In the genomic region with DNA sequence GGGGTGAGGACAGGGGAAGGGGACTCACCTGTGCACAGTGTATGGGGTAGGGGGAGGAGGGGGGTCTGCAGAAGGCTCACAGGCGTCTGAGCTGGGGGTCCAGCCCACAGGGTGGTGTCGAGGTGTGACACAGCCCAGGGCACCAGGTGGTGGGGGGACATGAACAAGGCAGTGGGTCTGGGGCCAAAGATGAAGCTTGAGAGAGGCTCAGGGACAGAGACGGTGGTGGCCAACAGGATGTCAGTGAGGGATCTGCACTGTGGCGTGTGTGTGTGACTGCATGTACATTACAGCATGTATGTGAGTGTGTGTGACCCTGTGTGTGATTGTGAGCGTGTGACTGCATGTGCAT, we compare ENCODE assay signal across 8 cellular contexts. TPM values are rescaled to one million over a fixed set of nuclear protein-coding genes. Genes with fewer than 3 reads are reported as not detected.
DNase-seq lines count a peak whose midpoint lies in the region; ATAC-seq and TF ChIP-seq lines count a peak whose summit lies in the region.

No MANE protein-coding gene starts in this region.

- peaks cover 0 to 23% of the 10 kb centered on the region in 2 donors for H3K36me3 Mint-ChIP-seq in naive B cell

- H3K9me3 ChIP-seq in right atrium auricular region = peaks cover 3 to 10% of the 10 kb centered on the region in 2 donors

- no peak for TF ChIP-seq CTCF in right atrium auricular region (IDR thresholded peaks at IDR 0.05)

- peaks cover 7% of the 10 kb centered on the region for H3K36me3 ChIP-seq in right atrium auricular region

- H3K27me3 ChIP-seq in right atrium auricular region = no peaks in the 10 kb centered on the region

- H3K27ac ChIP-seq in right atrium auricular region = peak overlapping the region; percentile 73 to 91
- peak overlapping the region; percentile 86 for H3K27ac ChIP-seq in cingulate gyrus (ENCODE audit: low read depth, low read length)

- peaks cover 30 to 53% (median 45%) of the 10 kb centered on the region in 3 donors for H3K27me3 Mint-ChIP-seq in naive B cell

- H3K4me3 Mint-ChIP-seq in naive B cell = peak overlapping the region in 6 of 8 donors; percentile 4 to 86 (median 66)

- ATAC-seq in naive B cell (ENCODE audit: low read depth in 2 of 2) = no peak
- ATAC-seq in HG02678 (IDR thresholded peaks at IDR 0.05; ENCODE audit: unreplicated experiment) = no peak
- ATAC-seq in HG03108 (IDR thresholded peaks at IDR 0.05; ENCODE audit: unreplicated experiment) = no peak

- peaks cover 10 to 26% (median 19%) of the 10 kb centered on the region in 3 donors for H3K4me1 Mint-ChIP-seq in naive B cell

- intact Hi-C loops in cardiac septum (cut with DNase I) = no loop called here

- peak overlapping the region in 2 of 6 donors; percentile 70 to 85 for H3K27ac Mint-ChIP-seq in naive B cell

- H3K9me3 Mint-ChIP-seq in naive B cell = peaks cover 0 to 4% (median 0%) of the 10 kb centered on the region in 7 donors

- H3K4me1 ChIP-seq in right atrium auricular region = peaks cover 0 to 38% of the 10 kb centered on the region in 2 donors

- DNase-seq in right atrium auricular region (ENCODE audit: low spot score) = no peak
- no peak for DNase-seq in cardiac septum (ENCODE audit: low spot score)
- DNase-seq in naive B cell = no peak
- no peak for DNase-seq in superior temporal gyrus (ENCODE audit: extremely low spot score)
- no peak for DNase-seq in stimulated activated naive CD4-positive, alpha-beta T cell treated with Interleukin-2 at 50 U/mL for 16 hours (lab: John Stamatoyannopoulos, UW)

- peak overlapping the region; percentile 58 to 60 for H3K4me3 ChIP-seq in right atrium auricular region

RNA-seq across cellular contexts. Expression of a gene that starts 1.7 kb away (rescaled TPM):
- total RNA-seq in right atrium auricular region (10 to 100 TPM; 13.1 to 14.9 TPM), cardiac septum (15.0 TPM)
- under 1 TPM in 1 of 6 donors, not detected in 5; 0.31 TPM for polyA plus RNA-seq in naive B cell (ENCODE audit: low read depth in 6 of 6)

RNA-seq across cellular contexts. Expression of a gene that starts 21.6 kb away (rescaled TPM):
- total RNA-seq in right atrium auricular region = not detected
- total RNA-seq in cardiac septum = not detected
- polyA plus RNA-seq in naive B cell (ENCODE audit: low read depth in 6 of 6) = not detected

RNA-seq across cellular contexts. Expression of a gene that starts 31.6 kb away (rescaled TPM):
- total RNA-seq in right atrium auricular region (10 to 100 TPM in 1 of 2 donors, 1 to 10 TPM in 1; 4.4 to 10.8 TPM), cardiac septum (9.0 TPM)
- polyA plus RNA-seq in naive B cell (ENCODE audit: low read depth in 6 of 6) = 10 to 100 TPM in 3 of 6 donors, 1 to 10 TPM in 3; 7.2 to 24.4 (median 9.6) TPM
